ENCODE assay signal across 10 cellular contexts in genomic region chr12:86712425-86712843, GRCh38.
A peak's percentile ranks its signal among the peaks of the same experiment; 100 is the strongest.
DNase-seq lines count a peak whose midpoint lies in the region; ATAC-seq and TF ChIP-seq lines count a peak whose summit lies in the region.
"Had no signal": no experiment of that assay in that cellular context is flagged by ENCODE, and none has a peak within 500 bp of the region (broad histone marks: within the 10 kb centered on the region; RNA-seq: fewer than 3 reads in every experiment).

No MANE protein-coding gene starts in this region.

- intact Hi-C loops in aorta (cut with DNase I) = no loop called here

- H3K36me3 ChIP-seq in aorta (ENCODE audit: control insufficient read depth in 1 of 2, insufficient read depth in 2 of 2, low read length in 1 of 2) = no peaks in the 10 kb centered on the region
- H3K36me3 ChIP-seq: BLaER1, vagina had no signal

- no peaks in the 10 kb centered on the region for H3K9me3 ChIP-seq in aorta (ENCODE audit: control insufficient read depth, low read length)
- H3K9me3 ChIP-seq: vagina had no signal

- H3K4me1 ChIP-seq in aorta (ENCODE audit: control insufficient read depth in 1 of 2, insufficient read depth in 2 of 2, low read length in 2 of 2) = no peaks in the 10 kb centered on the region
- H3K4me1 ChIP-seq: BLaER1, vagina had no signal

- no peaks in the 10 kb centered on the region for H3K27me3 ChIP-seq in aorta (ENCODE audit: control insufficient read depth in 1 of 2, insufficient read depth in 2 of 2, low read length in 1 of 2)
- H3K27me3 ChIP-seq: BLaER1, vagina had no signal

- in situ Hi-C loops in G401 (cut with HindIII; ENCODE audit: low sequenced_read_pairs) = no loop called here

- peak; percentile 70 for ATAC-seq in aorta (ENCODE audit: low FRiP score)

- TF ChIP-seq CTCF in fibroblast of the aortic adventitia (IDR thresholded peaks at IDR 0.05; ENCODE audit: insufficient read depth, low read length) (no peak), GM20000 (IDR thresholded peaks at IDR 0.05; ENCODE audit: extremely low read depth, missing control alignments) (no peak)

- H3K4me3 ChIP-seq in fibroblast of the aortic adventitia (ENCODE audit: low read depth, low read length) = no peak overlapping the region
- H3K4me3 ChIP-seq in aorta (ENCODE audit: low read length in 2 of 2) = no peak overlapping the region
- H3K4me3 ChIP-seq: BLaER1, vagina had no signal

- no peak overlapping the region for H3K27ac ChIP-seq in aorta (ENCODE audit: low read depth in 1 of 2, low read length in 2 of 2)
- H3K27ac ChIP-seq: BLaER1, vagina had no signal

- WGBS in aorta, 2 donors = 22 to 24% methylated on average over 4 of the region's 4 CpGs

- DNase-seq in NCI-H2227 (lab: John Stamatoyannopoulos, UW; ENCODE audit: unreplicated experiment) (peak; percentile 7), NCI-H2227 treated with DMSO at 0.1 percent for 48 hours (lab: John Stamatoyannopoulos, UW) (no peak), SHP77 (lab: John Stamatoyannopoulos, UW) (peak; percentile 15 to 21), fibroblast of the aortic adventitia (ENCODE audit: low read depth) (peak; percentile 99), aorta (no peak), G401 (ENCODE audit: low spot score) (no peak), GM20000 (ENCODE audit: low spot score) (no peak)
- no peak for DNase-seq in activated naive CD4-positive, alpha-beta T cell treated with Interleukin-2 at 50 U/mL for 16 hours

Comparison
In these comparisons a context has a peak if more than half of its experiments do, and no peak if none do; other contexts are left out.
1. DNase-seq: peak in NCI-H2227 (single experiment), SHP77 (2 of 2) and fibroblast of the aortic adventitia (single experiment); none in NCI-H2227 treated with DMSO at 0.1 percent for 48 hours (single experiment), aorta (0 of 2), G401 (single experiment), activated naive CD4-positive, alpha-beta T cell treated with Interleukin-2 at 50 U/mL for 16 hours (single experiment) and GM20000 (single experiment).